ENCODE assay signal across 18 cellular contexts in genomic region chr1:193631306-193631705, GRCh38.
DNase-seq lines count a peak whose midpoint lies in the region; ATAC-seq, FAIRE-seq and TF ChIP-seq lines count a peak whose summit lies in the region.
"Had no signal": no experiment of that assay in that cellular context is flagged by ENCODE, and none has a peak within 500 bp of the region (broad histone marks: within the 10 kb centered on the region; RNA-seq: fewer than 3 reads in every experiment).

No MANE protein-coding gene starts in this region.

- no peak overlapping the region for H3K4me3 ChIP-seq in A549
- no peak overlapping the region for H3K4me3 ChIP-seq in OCI-LY1 (ENCODE audit: low read depth, low read length, poor library complexity, severe bottlenecking)
- no peak overlapping the region for H3K4me3 ChIP-seq in endothelial cell of umbilical vein (replicated peaks in 1 of 3; ENCODE audit: insufficient read depth in 1 of 3, low read depth in 1 of 3, low read length in 3 of 3)
- H3K4me3 ChIP-seq: BLaER1 had no signal

- no peak for DNase-seq in A549 (ENCODE audit: low read depth in 1 of 2, low spot score in 1 of 2)
- no peak for DNase-seq in T-helper 17 cell
- peak; percentile 57 for DNase-seq in endothelial cell of umbilical vein (ENCODE audit: low read depth, low spot score)
- DNase-seq in islet precursor cell: no peak
- no peak for DNase-seq in GM13976 (ENCODE audit: low spot score)
- no peak for DNase-seq in activated CD8-positive, alpha-beta T cell treated with anti-CD3 and anti-CD28 coated beads for 36 hours
- DNase-seq: CD4-positive, alpha-beta memory T cell; DMS79 treated with DMSO at 0.1 percent for 48 hours; GF-D8; HCEC 1CT; IMR-90 had no signal

- no peaks in the 10 kb centered on the region for H3K9me2 ChIP-seq in OCI-LY1 (ENCODE audit: low read depth, low read length)

- H3K9me1 ChIP-seq in endothelial cell of umbilical vein (replicated peaks; ENCODE audit: control insufficient read depth, extremely low read depth, insufficient read depth, low read length): no peaks in the 10 kb centered on the region

- H3K36me3 Mint-ChIP-seq in T-helper 17 cell (ENCODE audit: low read depth): peaks cover 3% of the 10 kb centered on the region
- H3K36me3 Mint-ChIP-seq in activated CD8-positive, alpha-beta T cell treated with anti-CD3 and anti-CD28 coated beads for 36 hours (ENCODE audit: low read depth): no peaks in the 10 kb centered on the region
- H3K36me3 Mint-ChIP-seq: CD14-positive monocyte; CD4-positive, alpha-beta memory T cell had no signal

- TF ChIP-seq CTCF in A549 (IDR thresholded peaks at IDR 0.05) (no peak), OCI-LY1 (IDR thresholded peaks at IDR 0.05; ENCODE audit: low read length) (no peak), endothelial cell of umbilical vein (IDR thresholded peaks at IDR 0.05; ENCODE audit: extremely low read depth in 1 of 2, insufficient read depth in 1 of 2, low read depth in 1 of 2, low read length in 2 of 2) (no peak), GM13976 (IDR thresholded peaks at IDR 0.05; ENCODE audit: borderline replicate concordance, control extremely low read depth, extremely low read depth, insufficient read depth, missing control alignments) (no peak)
- no peak for TF ChIP-seq CTCF in activated CD8-positive, alpha-beta T cell treated with anti-CD3 and anti-CD28 coated beads for 36 hours (IDR thresholded peaks at IDR 0.05)

- WGBS in A549 (ENCODE audit: missing lambda C conversion rate): 69% methylated on average over 3 of the region's 3 CpGs

- peaks cover 14% of the 10 kb centered on the region for H3K4me1 Mint-ChIP-seq in T-helper 17 cell
- peaks cover 12% of the 10 kb centered on the region for H3K4me1 Mint-ChIP-seq in activated CD8-positive, alpha-beta T cell treated with anti-CD3 and anti-CD28 coated beads for 36 hours (ENCODE audit: low read depth)

- no peaks in the 10 kb centered on the region for H3K4me1 ChIP-seq in A549
- no peaks in the 10 kb centered on the region for H3K4me1 ChIP-seq in OCI-LY1 (ENCODE audit: insufficient read depth, low read length, severe bottlenecking)
- peaks cover 27% of the 10 kb centered on the region for H3K4me1 ChIP-seq in endothelial cell of umbilical vein (ENCODE audit: control insufficient read depth, extremely low read depth, insufficient read depth, low read length)
- H3K4me1 ChIP-seq: BLaER1 had no signal

- BruUV-seq in endothelial cell of umbilical vein (replicated peaks; lab: Mats Ljungman, UMichigan): no TSS peak

- peaks cover 2% of the 10 kb centered on the region for H3K9me3 Mint-ChIP-seq in activated CD8-positive, alpha-beta T cell treated with anti-CD3 and anti-CD28 coated beads for 36 hours
- H3K9me3 Mint-ChIP-seq: CD4-positive, alpha-beta memory T cell had no signal

- H3K27me3 ChIP-seq in OCI-LY1 (ENCODE audit: insufficient read depth, low read length): no peaks in the 10 kb centered on the region
- no peaks in the 10 kb centered on the region for H3K27me3 ChIP-seq in endothelial cell of umbilical vein (ENCODE audit: control insufficient read depth in 2 of 2, insufficient read depth in 2 of 2, low read length in 2 of 2)
- H3K27me3 ChIP-seq: BLaER1 had no signal

- CTCF ChIA-PET in A549 (lab: Yijun Ruan, JAX): interaction anchor here (1.3 kb wide), 1 partner anchor 10 kb away, joined by 3 read pairs; no protein-coding TSS in a partner anchor
- CTCF ChIA-PET in endothelial cell of umbilical vein (lab: Charles Lee): interaction anchor here (1.6 kb wide), 1 partner anchor 14 kb away, joined by 3 read pairs; no protein-coding TSS in a partner anchor
- CTCF ChIA-PET in activated CD8-positive, alpha-beta T cell treated with anti-CD3 and anti-CD28 coated beads for 36 hours (lab: Charles Lee): no interaction called here

- H3K4me2 ChIP-seq in A549 (no peak overlapping the region), OCI-LY1 (ENCODE audit: low read length) (no peak overlapping the region), endothelial cell of umbilical vein (ENCODE audit: insufficient read depth, low read length) (peak overlapping the region; percentile 36)
- H3K4me2 ChIP-seq: BLaER1 had no signal

- no peak for TF ChIP-seq RAD21 in A549 (conservative IDR thresholded peaks at IDR 0.05 in 1 of 2, IDR thresholded peaks at IDR 0.05 in 1 of 2)

- peak; percentile 23 for FAIRE-seq in A549 (lab: Jason Lieb, UNC)
- peak; percentile 31 for FAIRE-seq in endothelial cell of umbilical vein (lab: Jason Lieb, UNC)
- FAIRE-seq: H54, HTR-8/SVneo had no signal

- in situ Hi-C loops in GM13976 (cut with MboI; ENCODE audit: low sequenced_read_pairs, unreplicated experiment): no loop called here

- no peak for TF ChIP-seq EP300 in A549 (IDR thresholded peaks at IDR 0.05)

- no peaks in the 10 kb centered on the region for H3K36me3 ChIP-seq in OCI-LY1 (ENCODE audit: insufficient read depth, low read length)
- no peaks in the 10 kb centered on the region for H3K36me3 ChIP-seq in endothelial cell of umbilical vein (ENCODE audit: control insufficient read depth in 2 of 2, extremely low read depth in 1 of 2, insufficient read depth in 2 of 2, low read length in 2 of 2)
- H3K36me3 ChIP-seq: BLaER1 had no signal

- H3K9ac ChIP-seq in OCI-LY1 (ENCODE audit: low read length): no peak overlapping the region
- peak overlapping the region; percentile 6 for H3K9ac ChIP-seq in endothelial cell of umbilical vein (replicated peaks; ENCODE audit: extremely low read depth, insufficient read depth, low read length)
- H3K9ac ChIP-seq: BLaER1 had no signal

- H3K27ac ChIP-seq in A549 (no peak overlapping the region), OCI-LY1 (ENCODE audit: low read depth, low read length, poor library complexity, severe bottlenecking) (no peak overlapping the region), endothelial cell of umbilical vein (ENCODE audit: insufficient read depth, low read depth, low read length) (no peak overlapping the region)
- H3K27ac ChIP-seq: 22Rv1, BLaER1 had no signal

- TF ChIP-seq POLR2A in A549 (IDR thresholded peaks at IDR 0.05; ENCODE audit: low read length): no peak
- no peak for TF ChIP-seq POLR2A in endothelial cell of umbilical vein (IDR thresholded peaks at IDR 0.05; ENCODE audit: low read depth, low read length)

- H3F3A ChIP-seq in OCI-LY1 (ENCODE audit: insufficient read depth, low read length): no peaks in the 10 kb centered on the region

- intact Hi-C loops in endothelial cell of umbilical vein (cut with micrococcal nuclease): loop anchor here (5.0 kb wide), 1 partner anchor 224 kb away; no protein-coding TSS in a partner anchor
- intact Hi-C loops in activated CD8-positive, alpha-beta T cell treated with anti-CD3 and anti-CD28 coated beads for 36 hours (cut with micrococcal nuclease): no loop called here

- H3K79me2 ChIP-seq in OCI-LY1 (ENCODE audit: insufficient read depth, low read length) (no peaks in the 10 kb centered on the region), endothelial cell of umbilical vein (ENCODE audit: control insufficient read depth, insufficient read depth, low read length) (no peaks in the 10 kb centered on the region)

- H2AFZ ChIP-seq in OCI-LY1 (ENCODE audit: low read length): 0 out of 2 replicates have a peak overlapping the region, but pooled peaks have one; percentile 14
- peak overlapping the region; percentile 48 for H2AFZ ChIP-seq in endothelial cell of umbilical vein (ENCODE audit: low read depth, low read length)

- no peak for ATAC-seq in A549
- ATAC-seq in T-helper 17 cell: no peak
- ATAC-seq in GM21515 (IDR thresholded peaks at IDR 0.05; ENCODE audit: unreplicated experiment): no peak
- no peak for ATAC-seq in activated CD8-positive, alpha-beta T cell treated with anti-CD3 and anti-CD28 coated beads for 36 hours

- POLR2A ChIA-PET in A549 (lab: Yijun Ruan, JAX): no interaction called here
- POLR2A ChIA-PET in endothelial cell of umbilical vein (lab: Charles Lee): no interaction called here
- POLR2A ChIA-PET in activated CD8-positive, alpha-beta T cell treated with anti-CD3 and anti-CD28 coated beads for 36 hours (lab: Charles Lee): no interaction called here

- H3K27ac Mint-ChIP-seq in T-helper 17 cell: no peak overlapping the region
- no peak overlapping the region for H3K27ac Mint-ChIP-seq in activated CD8-positive, alpha-beta T cell treated with anti-CD3 and anti-CD28 coated beads for 36 hours
- H3K27ac Mint-ChIP-seq: CD14-positive monocyte had no signal

- dilution Hi-C loops in endothelial cell of umbilical vein (cut with MboI; ENCODE audit: extremely low pct_ligation_motif_present, low sequenced_read_pairs): no loop called here

- H3K9me3 ChIP-seq in A549: no peaks in the 10 kb centered on the region
- H3K9me3 ChIP-seq in OCI-LY1 (ENCODE audit: low read length): no peaks in the 10 kb centered on the region
- H3K9me3 ChIP-seq in T-helper 17 cell (ENCODE audit: control insufficient read depth, low read length, poor library complexity, severe bottlenecking): no peaks in the 10 kb centered on the region
- no peaks in the 10 kb centered on the region for H3K9me3 ChIP-seq in endothelial cell of umbilical vein (replicated peaks; ENCODE audit: control insufficient read depth, insufficient read depth, low read length)
- H3K9me3 ChIP-seq: BLaER1 had no signal

- H3K4me3 Mint-ChIP-seq in T-helper 17 cell: peak overlapping the region; percentile 15
- no peak overlapping the region for H3K4me3 Mint-ChIP-seq in activated CD8-positive, alpha-beta T cell treated with anti-CD3 and anti-CD28 coated beads for 36 hours
- H3K4me3 Mint-ChIP-seq: CD14-positive monocyte had no signal

- no peaks in the 10 kb centered on the region for H3K27me3 Mint-ChIP-seq in T-helper 17 cell
- H3K27me3 Mint-ChIP-seq in activated CD8-positive, alpha-beta T cell treated with anti-CD3 and anti-CD28 coated beads for 36 hours: no peaks in the 10 kb centered on the region

- H4K20me1 ChIP-seq in OCI-LY1 (ENCODE audit: insufficient read depth, low read length) (no peaks in the 10 kb centered on the region), endothelial cell of umbilical vein (replicated peaks; ENCODE audit: control insufficient read depth, extremely low read depth, insufficient read depth, low read length) (no peaks in the 10 kb centered on the region)
- H4K20me1 ChIP-seq: BLaER1 had no signal

TF ChIP-seq in A549, 52 proteins besides CTCF, POLR2A, EP300 and RAD21 (continues in another document):
- TF ChIP-seq ZC3H11A (IDR thresholded peaks at IDR 0.05): no peak
- TF ChIP-seq SREBF2 (IDR thresholded peaks at IDR 0.05): no peak
- TF ChIP-seq POLR2AphosphoS2 (conservative IDR thresholded peaks at IDR 0.05; ENCODE audit: low read length): no peak
- TF ChIP-seq JUNB (IDR thresholded peaks at IDR 0.05): no peak

TF ChIP-seq in endothelial cell of umbilical vein, 7 proteins besides CTCF, POLR2A, EP300 and RAD21:
- no peak for TF ChIP-seq GATA2 (IDR thresholded peaks at IDR 0.05; ENCODE audit: insufficient read depth, insufficient read length, low read depth, low read length)
- TF ChIP-seq JUN (IDR thresholded peaks at IDR 0.05; ENCODE audit: borderline replicate concordance, insufficient read depth, insufficient read length, low read depth): no peak
- TF ChIP-seq EZH2 (IDR thresholded peaks at IDR 0.05; ENCODE audit: borderline replicate concordance, low read depth, low read length, severe bottlenecking): no peak
- TF ChIP-seq MAX (IDR thresholded peaks at IDR 0.05; ENCODE audit: insufficient read depth, insufficient read length): no peak
